In the genomic region with DNA sequence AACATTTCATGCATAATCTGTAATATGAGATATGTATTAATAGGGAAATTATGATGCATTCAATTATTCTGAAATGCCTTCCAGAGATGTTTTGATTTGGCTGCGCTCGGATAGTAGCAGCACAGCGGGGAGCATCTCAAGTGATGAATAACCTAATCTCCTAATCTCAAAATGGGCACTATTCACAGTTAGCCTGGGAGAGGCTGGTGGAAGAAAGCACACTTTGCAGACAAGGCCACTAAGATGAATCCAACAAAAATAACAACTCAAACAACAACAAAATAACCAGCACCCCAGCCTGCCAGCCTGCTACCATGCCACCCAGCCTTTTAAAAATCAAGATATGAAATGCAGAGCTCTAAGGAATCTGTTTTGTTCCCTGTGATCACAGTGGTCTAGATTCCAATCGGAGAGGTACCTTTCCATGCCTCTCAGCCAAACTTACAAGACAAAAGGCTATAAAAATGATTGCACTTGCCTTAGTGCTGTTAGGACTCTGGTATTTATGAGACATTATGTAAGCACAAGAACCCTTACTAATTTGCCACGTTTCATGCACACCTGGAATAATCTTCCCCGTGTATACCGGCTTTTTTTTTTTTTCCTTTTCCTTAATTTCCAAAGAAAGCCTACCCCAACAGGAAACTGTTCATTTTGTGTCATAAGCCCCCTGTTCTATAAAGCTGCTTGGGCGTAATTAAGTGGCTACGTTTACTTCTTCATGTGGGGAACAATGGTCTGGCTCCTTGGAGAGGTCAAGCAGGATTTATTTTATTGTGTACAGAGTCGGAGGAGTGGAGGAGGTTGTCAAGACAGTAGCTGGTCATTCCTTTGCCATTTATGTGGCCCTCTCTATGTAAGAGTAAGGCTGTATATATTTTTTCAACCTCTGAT, we compare ENCODE assay signal across 20 cellular contexts.
"Had no signal": no experiment of that assay in that cellular context is flagged by ENCODE, and none has a peak within 500 bp of the region (broad histone marks: within the 10 kb centered on the region; RNA-seq: fewer than 3 reads in every experiment).

No MANE protein-coding gene starts in this region.

- ATAC-seq: gastroesophageal sphincter, heart right ventricle, left colon, lower lobe of right lung, right lobe of liver had no signal

- H3K27ac Mint-ChIP-seq: activated CD4-positive, alpha-beta memory T cell treated with anti-CD3 and anti-CD28 coated beads, Interleukin-2, amount 10 ng/mL, durations not matched to agents 7 days and 5 days; activated T-cell treated with anti-CD3 and anti-CD28 coated beads, Interleukin-2, amount 50 U/mL, for 24 hours had no signal

- H3K9me3 Mint-ChIP-seq: activated CD4-positive, alpha-beta memory T cell treated with anti-CD3 and anti-CD28 coated beads, Interleukin-2, amount 10 ng/mL, durations not matched to agents 7 days and 5 days; activated naive CD4-positive, alpha-beta T cell treated with anti-CD3 and anti-CD28 coated beads, Interleukin-2, amount 50 U/mL, for 24 hours; activated T-cell treated with anti-CD3 and anti-CD28 coated beads, Interleukin-2, amount 50 U/mL, for 24 hours; neural crest cell had no signal

- H3K4me3 Mint-ChIP-seq: activated CD4-positive, alpha-beta memory T cell treated with anti-CD3 and anti-CD28 coated beads, Interleukin-2, amount 10 ng/mL, durations not matched to agents 7 days and 5 days; activated naive CD4-positive, alpha-beta T cell treated with anti-CD3 and anti-CD28 coated beads, Interleukin-2, amount 50 U/mL, for 24 hours; activated T-cell treated with anti-CD3 and anti-CD28 coated beads, Interleukin-2, amount 50 U/mL, for 24 hours; neural crest cell had no signal

- H3K27ac ChIP-seq: adrenal gland, cardiac muscle cell, gastroesophageal sphincter, heart right ventricle, lower lobe of right lung, ovary, right lobe of liver, stomach, testis, upper lobe of left lung, WERI-Rb-1 had no signal

- H3K4me3 ChIP-seq: adrenal gland, cardiac muscle cell, gastroesophageal sphincter, heart right ventricle, lower lobe of right lung, ovary, right lobe of liver, stomach, testis, upper lobe of left lung had no signal

- H3K4me1 ChIP-seq: adrenal gland, gastroesophageal sphincter, heart right ventricle, lower lobe of right lung, right lobe of liver, stomach, testis, upper lobe of left lung had no signal

- H3K36me3 ChIP-seq: adrenal gland, cardiac muscle cell, gastroesophageal sphincter, heart right ventricle, lower lobe of right lung, ovary, right lobe of liver, stomach, upper lobe of left lung, WERI-Rb-1 had no signal

- H3K27me3 ChIP-seq: adrenal gland, cardiac muscle cell, ovary, right lobe of liver, stomach, testis, upper lobe of left lung had no signal

- H3K9me3 ChIP-seq: adrenal gland, gastroesophageal sphincter, heart right ventricle, lower lobe of right lung, ovary, right lobe of liver, stomach, testis, upper lobe of left lung had no signal

- DNase-seq: activated CD4-positive, alpha-beta memory T cell treated with anti-CD3 and anti-CD28 coated beads, Interleukin-2, amount 10 ng/mL, durations not matched to agents 7 days and 5 days; activated CD4-positive, alpha-beta T cell treated with anti-CD3 and anti-CD28 coated beads for 4 hours; activated effector memory CD4-positive, alpha-beta T cell treated with Interleukin-2 at 50 U/mL for 16 hours; activated T-cell treated with anti-CD3 and anti-CD28 coated beads, Interleukin-2, amount 50 U/mL, for 24 hours; adrenal gland; dorsolateral prefrontal cortex; heart right ventricle; left colon; lower lobe of right lung; midbrain; ovary; right lobe of liver; stomach; testis; upper lobe of left lung; WERI-Rb-1 had no signal

- H3K36me3 Mint-ChIP-seq: activated naive CD4-positive, alpha-beta T cell treated with anti-CD3 and anti-CD28 coated beads, Interleukin-2, amount 50 U/mL, for 24 hours had no signal

- H3K4me1 Mint-ChIP-seq: activated CD4-positive, alpha-beta memory T cell treated with anti-CD3 and anti-CD28 coated beads, Interleukin-2, amount 10 ng/mL, durations not matched to agents 7 days and 5 days; activated naive CD4-positive, alpha-beta T cell treated with anti-CD3 and anti-CD28 coated beads, Interleukin-2, amount 50 U/mL, for 24 hours had no signal
